In genomic region chr1:34810781-34811180, GRCh38 we compare ENCODE assay signal across 19 cellular contexts. TPM values are rescaled to one million over a fixed set of nuclear protein-coding genes. Genes with fewer than 3 reads are reported as not detected.
"Had no signal": no experiment of that assay in that cellular context is flagged by ENCODE, and none has a peak within 500 bp of the region (broad histone marks: within the 10 kb centered on the region; RNA-seq: fewer than 3 reads in every experiment).

No MANE protein-coding gene starts in this region.

RNA-seq across cellular contexts. Expression of gene GJA4, which starts 18.0 kb away (rescaled TPM):
- total RNA-seq: kidney epithelial cell, mammary epithelial cell, mesothelial cell of epicardium, myocyte had no signal
- polyA plus RNA-seq: immature natural killer cell, keratinocyte had no signal

RNA-seq across cellular contexts. Expression of gene GJB3, which starts 29.8 kb away (rescaled TPM):
- total RNA-seq: left cardiac atrium, left ventricle myocardium inferior, left ventricle myocardium superior, lung microvascular endothelial cell, mesenteric fat pad, mesothelial cell of epicardium, mononuclear cell, myocyte had no signal
- polyA plus RNA-seq: immature natural killer cell had no signal

RNA-seq across cellular contexts. Expression of gene GJB4, which starts 51.2 kb away (rescaled TPM):
- total RNA-seq: left cardiac atrium, left lobe of liver, left lung, left ventricle myocardium inferior, left ventricle myocardium superior, liver, lung microvascular endothelial cell, mesenteric fat pad, mesothelial cell of epicardium, mononuclear cell, mucosa of descending colon, myocyte had no signal
- polyA plus RNA-seq: immature natural killer cell, liver had no signal

RNA-seq across cellular contexts. Expression of gene GJB5, which starts 55.9 kb away (rescaled TPM):
- total RNA-seq: kidney, kidney epithelial cell, left cardiac atrium, left colon, left lobe of liver, left ventricle myocardium inferior, left ventricle myocardium superior, liver, lower lobe of right lung, lung microvascular endothelial cell, mesenteric fat pad, mononuclear cell, mucosa of descending colon, myocyte had no signal
- polyA plus RNA-seq: immature natural killer cell, liver had no signal
